Comparison of ENCODE assay signal across 8 cellular contexts in the genomic region with DNA sequence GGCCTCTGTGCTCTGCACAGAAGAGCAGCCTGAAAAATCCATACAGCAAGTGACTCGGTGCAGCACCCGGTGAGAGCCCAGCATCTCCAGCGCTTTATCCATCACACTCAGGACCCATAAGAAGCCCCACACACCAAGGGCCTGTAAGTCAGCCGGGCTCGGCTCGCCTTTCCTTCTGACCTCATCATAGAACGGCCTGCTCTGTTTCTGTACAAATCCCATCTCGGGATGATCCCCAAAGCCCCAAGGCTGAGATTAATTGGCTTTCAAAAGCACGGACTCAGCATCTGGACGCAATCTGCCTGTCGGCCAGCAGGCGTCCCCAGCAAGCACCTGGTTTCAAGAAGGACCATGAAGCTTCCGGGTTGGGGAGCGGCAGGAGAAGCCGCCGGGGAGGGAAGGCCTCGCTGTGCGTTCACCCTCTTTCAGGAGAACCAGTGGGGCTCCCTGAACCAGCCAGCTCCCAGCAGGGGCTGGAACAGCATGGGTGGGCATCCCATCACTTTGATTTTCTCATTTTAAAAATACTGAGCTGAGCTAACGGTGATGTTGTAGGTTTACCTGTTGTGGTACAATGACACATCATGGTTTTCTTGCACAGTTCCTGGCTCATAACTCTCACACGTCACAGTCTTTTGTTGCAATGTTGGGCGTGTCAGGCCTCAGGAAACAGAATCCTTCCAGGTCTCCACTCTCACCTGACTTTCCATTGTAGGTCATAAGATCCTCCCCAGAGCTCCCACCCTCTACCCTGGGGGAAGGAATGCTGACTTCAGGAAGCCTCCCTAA. TPM values are rescaled to one million over a fixed set of nuclear protein-coding genes. Genes with fewer than 3 reads are reported as not detected.
DNase-seq lines count a peak whose midpoint lies in the region; ATAC-seq lines count a peak whose summit lies in the region.

No MANE protein-coding gene starts in this region.

- H3K27me3 ChIP-seq in layer of hippocampus (ENCODE audit: control insufficient read depth, insufficient read depth, low read length): no peaks in the 10 kb centered on the region

- ATAC-seq in HG03175 (IDR thresholded peaks at IDR 0.05; ENCODE audit: unreplicated experiment): peak; percentile 62
- no peak for ATAC-seq in GM21528 (IDR thresholded peaks at IDR 0.05; ENCODE audit: low FRiP score, unreplicated experiment)

- peak; percentile 76 for DNase-seq in GDM1 (lab: John Stamatoyannopoulos, UW)
- DNase-seq in NCI-H446 treated with DMSO at 0.1 percent for 48 hours (lab: John Stamatoyannopoulos, UW): peak; percentile 66
- DNase-seq in activated CD4-positive, CD25-positive, alpha-beta regulatory T cell treated with anti-CD3 and anti-CD28 coated beads, Interleukin-2, amount 50 U/mL, for 72 hours: peak; percentile 80
- peak; percentile 77 for DNase-seq in cerebellum (ENCODE audit: low spot score)
- peak; percentile 66 to 70 for DNase-seq in stimulated activated CD4-positive, alpha-beta T cell treated with anti-CD3 and anti-CD28 coated beads, Interleukin-15, amount 100 ng/mL, for 48 hours (ENCODE audit: low read depth in 2 of 2)

- H3K27ac ChIP-seq in layer of hippocampus (ENCODE audit: low read depth, low read length): peak overlapping the region; percentile 31

RNA-seq across cellular contexts. Expression of gene CCDC57, which starts 6.7 kb away (rescaled TPM):
- total RNA-seq in cerebellum: 39.6 TPM

RNA-seq across cellular contexts. Expression of gene SLC16A3, which starts 22.9 kb away (rescaled TPM):
- 3.7 TPM for total RNA-seq in cerebellum
